In genomic region chr2:237790353-237790752, GRCh38 we compare ENCODE assay signal across 22 cellular contexts. TPM values are rescaled to one million over a fixed set of nuclear protein-coding genes. Genes with fewer than 3 reads are reported as not detected.
A peak's percentile ranks its signal among the peaks of the same experiment; 100 is the strongest.
DNase-seq lines count a peak whose midpoint lies in the region; ATAC-seq and TF ChIP-seq lines count a peak whose summit lies in the region.
"Had no signal": no experiment of that assay in that cellular context is flagged by ENCODE, and none has a peak within 500 bp of the region (broad histone marks: within the 10 kb centered on the region; RNA-seq: fewer than 3 reads in every experiment).

No MANE protein-coding gene starts in this region.

- peak; percentile 20 for DNase-seq in AG04450 (ENCODE audit: low read depth, low spot score)
- DNase-seq in HFFc6: peak; percentile 4
- peak; percentile 25 for DNase-seq in fibroblast of pulmonary artery (ENCODE audit: low read depth)
- DNase-seq in CD4-positive, alpha-beta T cell: no peak
- no peak for DNase-seq in activated T-helper 1 cell treated with anti-CD3 and anti-CD28 coated beads, Interleukin-12 subunit alpha, Interleukin-12 subunit beta, Interleukin-2, Interleukin-4 antibody, amounts not matched to agents 30 ng/mL and 10 ng/mL and 1 ng/mL, durations not matched to agents 14 hours and 24 hours and 36 hours (ENCODE audit: low spot score)
- no peak for DNase-seq in transverse colon
- DNase-seq: activated gamma-delta T cell; CD8-positive, alpha-beta memory T cell; heart left ventricle; naive thymus-derived CD4-positive, alpha-beta T cell; NCI-H1105 treated with DMSO at 0.1 percent for 48 hours; NCI-H2107; NCI-H524 treated with DMSO at 0.1 percent for 48 hours; ovary; sigmoid colon; stimulated activated CD4-positive, alpha-beta T cell treated with anti-CD3 and anti-CD28 coated beads, Interleukin-1b, Interleukin-23, amount 100 ng/mL, for 48 hours had no signal

- no peak overlapping the region for H3K27ac Mint-ChIP-seq in HFFc6
- H3K27ac Mint-ChIP-seq in activated T-helper 17 cell treated with anti-CD3 and anti-CD28 coated beads, Interleukin-2, amount 50 U/mL, for 72 hours: peak overlapping the region; percentile 18
- no peak overlapping the region for H3K27ac Mint-ChIP-seq in CD4-positive, alpha-beta T cell
- no peak overlapping the region for H3K27ac Mint-ChIP-seq in activated T-helper 1 cell treated with anti-CD3 and anti-CD28 coated beads, Interleukin-12 subunit alpha, Interleukin-12 subunit beta, Interleukin-2, Interleukin-4 antibody, amounts not matched to agents 30 ng/mL and 10 ng/mL and 1 ng/mL, durations not matched to agents 14 hours and 24 hours and 36 hours
- H3K27ac Mint-ChIP-seq: WTC11 had no signal

- H3K4me3 ChIP-seq in AG04450 (ENCODE audit: low read depth, low read length) (no peak overlapping the region), fibroblast of pulmonary artery (replicated peaks; ENCODE audit: low read depth, low read length) (no peak overlapping the region), transverse colon (no peak overlapping the region)
- H3K4me3 ChIP-seq: heart left ventricle, lung, ovary, sigmoid colon, SJSA1 had no signal

- H3K4me1 Mint-ChIP-seq in HFFc6 (ENCODE audit: low read depth): peaks cover 17% of the 10 kb centered on the region
- peaks cover 10% of the 10 kb centered on the region for H3K4me1 Mint-ChIP-seq in activated T-helper 17 cell treated with anti-CD3 and anti-CD28 coated beads, Interleukin-2, amount 50 U/mL, for 72 hours
- H3K4me1 Mint-ChIP-seq in CD4-positive, alpha-beta T cell (ENCODE audit: low read depth): no peaks in the 10 kb centered on the region
- H3K4me1 Mint-ChIP-seq in activated T-helper 1 cell treated with anti-CD3 and anti-CD28 coated beads, Interleukin-12 subunit alpha, Interleukin-12 subunit beta, Interleukin-2, Interleukin-4 antibody, amounts not matched to agents 30 ng/mL and 10 ng/mL and 1 ng/mL, durations not matched to agents 14 hours and 24 hours and 36 hours (ENCODE audit: low read depth): no peaks in the 10 kb centered on the region
- H3K4me1 Mint-ChIP-seq: WTC11 had no signal

- TF ChIP-seq CTCF in AG04450 (IDR thresholded peaks at IDR 0.05; ENCODE audit: low read depth, low read length) (no peak), HFFc6 (IDR thresholded peaks at IDR 0.05) (no peak), fibroblast of pulmonary artery (IDR thresholded peaks at IDR 0.05; ENCODE audit: low read length, missing control alignments) (no peak), transverse colon (IDR thresholded peaks at IDR 0.05) (no peak)
- no peak for TF ChIP-seq CTCF in CD4-positive, alpha-beta T cell (IDR thresholded peaks at IDR 0.05)

- H3K9me3 Mint-ChIP-seq in HFFc6: peaks cover 19% of the 10 kb centered on the region
- no peaks in the 10 kb centered on the region for H3K9me3 Mint-ChIP-seq in activated T-helper 17 cell treated with anti-CD3 and anti-CD28 coated beads, Interleukin-2, amount 50 U/mL, for 72 hours
- no peaks in the 10 kb centered on the region for H3K9me3 Mint-ChIP-seq in CD4-positive, alpha-beta T cell
- H3K9me3 Mint-ChIP-seq in activated T-helper 1 cell treated with anti-CD3 and anti-CD28 coated beads, Interleukin-12 subunit alpha, Interleukin-12 subunit beta, Interleukin-2, Interleukin-4 antibody, amounts not matched to agents 30 ng/mL and 10 ng/mL and 1 ng/mL, durations not matched to agents 14 hours and 24 hours and 36 hours: peaks cover 9% of the 10 kb centered on the region

- TF ChIP-seq POLR2A in transverse colon (IDR thresholded peaks at IDR 0.05): no peak

- H3K4me3 Mint-ChIP-seq in HFFc6: no peak overlapping the region
- H3K4me3 Mint-ChIP-seq in activated T-helper 17 cell treated with anti-CD3 and anti-CD28 coated beads, Interleukin-2, amount 50 U/mL, for 72 hours: no peak overlapping the region
- no peak overlapping the region for H3K4me3 Mint-ChIP-seq in CD4-positive, alpha-beta T cell
- no peak overlapping the region for H3K4me3 Mint-ChIP-seq in activated T-helper 1 cell treated with anti-CD3 and anti-CD28 coated beads, Interleukin-12 subunit alpha, Interleukin-12 subunit beta, Interleukin-2, Interleukin-4 antibody, amounts not matched to agents 30 ng/mL and 10 ng/mL and 1 ng/mL, durations not matched to agents 14 hours and 24 hours and 36 hours
- H3K4me3 Mint-ChIP-seq: CD8-positive, alpha-beta memory T cell; naive thymus-derived CD4-positive, alpha-beta T cell; WTC11 had no signal

- peak; percentile 52 for ATAC-seq in activated T-helper 17 cell treated with anti-CD3 and anti-CD28 coated beads, Interleukin-2, amount 50 U/mL, for 72 hours (replicated peaks)
- ATAC-seq in GM21390 (IDR thresholded peaks at IDR 0.05; ENCODE audit: unreplicated experiment): no peak
- no peak for ATAC-seq in CD4-positive, alpha-beta T cell (ENCODE audit: poor library complexity)
- ATAC-seq: heart left ventricle; naive thymus-derived CD4-positive, alpha-beta T cell; WTC11 had no signal

- CTCF ChIA-PET in AG04450 (lab: Charles Lee): no interaction called here
- CTCF ChIA-PET in CD4-positive, alpha-beta T cell (lab: Charles Lee): no interaction called here

- no peaks in the 10 kb centered on the region for H3K4me1 ChIP-seq in transverse colon
- H3K4me1 ChIP-seq: heart left ventricle, sigmoid colon had no signal

- peaks cover 0 to 5% (median 0%) of the 10 kb centered on the region in 4 donors for H3K36me3 ChIP-seq in transverse colon
- H3K36me3 ChIP-seq: ovary, SJSA1 had no signal

- peaks cover 10% of the 10 kb centered on the region for H3K27me3 Mint-ChIP-seq in HFFc6 (ENCODE audit: insufficient read depth)
- H3K27me3 Mint-ChIP-seq in activated T-helper 17 cell treated with anti-CD3 and anti-CD28 coated beads, Interleukin-2, amount 50 U/mL, for 72 hours: no peaks in the 10 kb centered on the region
- no peaks in the 10 kb centered on the region for H3K27me3 Mint-ChIP-seq in CD4-positive, alpha-beta T cell
- no peaks in the 10 kb centered on the region for H3K27me3 Mint-ChIP-seq in activated T-helper 1 cell treated with anti-CD3 and anti-CD28 coated beads, Interleukin-12 subunit alpha, Interleukin-12 subunit beta, Interleukin-2, Interleukin-4 antibody, amounts not matched to agents 30 ng/mL and 10 ng/mL and 1 ng/mL, durations not matched to agents 14 hours and 24 hours and 36 hours (ENCODE audit: insufficient read depth)
- H3K27me3 Mint-ChIP-seq: naive thymus-derived CD4-positive, alpha-beta T cell had no signal

- H3K9me3 ChIP-seq in AG04450 (ENCODE audit: control insufficient read depth, insufficient read depth, low read length) (peaks cover 10% of the 10 kb centered on the region), transverse colon (peaks cover 8 to 9% of the 10 kb centered on the region in 2 donors)
- peaks cover 5% of the 10 kb centered on the region for H3K9me3 ChIP-seq in CD4-positive, alpha-beta T cell (ENCODE audit: control insufficient read depth, low read length)
- H3K9me3 ChIP-seq: ovary had no signal

- TF ChIP-seq EP300 in transverse colon (IDR thresholded peaks at IDR 0.05; ENCODE audit: low read depth): no peak

- peaks cover 23% of the 10 kb centered on the region for H3K36me3 Mint-ChIP-seq in HFFc6 (ENCODE audit: low read depth)
- H3K36me3 Mint-ChIP-seq in activated T-helper 17 cell treated with anti-CD3 and anti-CD28 coated beads, Interleukin-2, amount 50 U/mL, for 72 hours (ENCODE audit: low read depth): peaks cover 25% of the 10 kb centered on the region
- peaks cover 44% of the 10 kb centered on the region for H3K36me3 Mint-ChIP-seq in CD4-positive, alpha-beta T cell (ENCODE audit: low read depth)
- peaks cover 23% of the 10 kb centered on the region for H3K36me3 Mint-ChIP-seq in activated T-helper 1 cell treated with anti-CD3 and anti-CD28 coated beads, Interleukin-12 subunit alpha, Interleukin-12 subunit beta, Interleukin-2, Interleukin-4 antibody, amounts not matched to agents 30 ng/mL and 10 ng/mL and 1 ng/mL, durations not matched to agents 14 hours and 24 hours and 36 hours (ENCODE audit: low read depth)

- no peak overlapping the region for H3K27ac ChIP-seq in AG04450 (ENCODE audit: low read depth, low read length)
- H3K27ac ChIP-seq in CD4-positive, alpha-beta T cell (ENCODE audit: low read depth, low read length): no peak overlapping the region
- no peak overlapping the region for H3K27ac ChIP-seq in transverse colon
- H3K27ac ChIP-seq: epithelial cell of prostate, heart left ventricle, ovary, sigmoid colon, SJSA1 had no signal

- in situ Hi-C loops in transverse colon (cut with MboI; ENCODE audit: low pct_ligation_motif_present in 1 of 4, low pct_unique_long_range_greater_than_20kb in 1 of 4, low sequenced_read_pairs in 3 of 4): no loop called here

- POLR2A ChIA-PET in AG04450 (lab: Yijun Ruan, JAX): no interaction called here
- POLR2A ChIA-PET in CD4-positive, alpha-beta T cell (lab: Charles Lee): no interaction called here

- intact Hi-C loops in CD4-positive, alpha-beta T cell (cut with DNase I, micrococcal nuclease): no loop called here
- intact Hi-C loops in activated T-helper 1 cell treated with anti-CD3 and anti-CD28 coated beads, Interleukin-12 subunit alpha, Interleukin-12 subunit beta, Interleukin-2, Interleukin-4 antibody, amounts not matched to agents 30 ng/mL and 10 ng/mL and 1 ng/mL, durations not matched to agents 14 hours and 24 hours and 36 hours (cut with micrococcal nuclease): no loop called here
- intact Hi-C loops in transverse colon (cut with DNase I; ENCODE audit: low total_unique reads): no loop called here

- 75 to 82% methylated on average over 4 of the region's 4 CpGs for WGBS in transverse colon (ENCODE audit: low coverage in 1 of 2), 2 donors

- no peaks in the 10 kb centered on the region for H3K27me3 ChIP-seq in AG04450 (ENCODE audit: control insufficient read depth, insufficient read depth, low read length)
- H3K27me3 ChIP-seq in CD4-positive, alpha-beta T cell (ENCODE audit: control insufficient read depth, insufficient read depth, low read length): no peaks in the 10 kb centered on the region
- H3K27me3 ChIP-seq in transverse colon: no peaks in the 10 kb centered on the region
- H3K27me3 ChIP-seq: heart left ventricle, ovary, sigmoid colon, SJSA1 had no signal

RNA-seq across cellular contexts. Expression of gene RBM44, which starts 8.2 kb away (rescaled TPM):
- polyA plus RNA-seq in AG04450 (2011; rRNA removed): 0.12 and 0.16 TPM in 2 replicates
- polyA minus RNA-seq in AG04450 (2011; rRNA and poly(A)+ RNA removed): 0.13 and 0.14 TPM in 2 replicates
- under 1 TPM in 5 of 6 experiments, not detected in 1; 0.07 to 0.10 (median 0.09) TPM for total RNA-seq in HFFc6 (2021; fragmentation: NEBNext Ultra II Directional; extraction: Animal tissue kit (Norgen Biotek cat#: 25700))
- total RNA-seq in activated T-helper 17 cell treated with anti-CD3 and anti-CD28 coated beads, Interleukin-2, amount 50 U/mL, for 72 hours: 1 to 10 TPM; 2.1 to 3.9 TPM
- total RNA-seq in CD4-positive, alpha-beta T cell: 1 to 10 TPM; 2.8 to 2.9 TPM
- total RNA-seq in activated T-helper 1 cell treated with anti-CD3 and anti-CD28 coated beads, Interleukin-12 subunit alpha, Interleukin-12 subunit beta, Interleukin-2, Interleukin-4 antibody, amounts not matched to agents 30 ng/mL and 10 ng/mL and 1 ng/mL, durations not matched to agents 14 hours and 24 hours and 36 hours: 0.49 and 1.1 TPM in 2 replicates
- 1 to 10 TPM in 1 of 4 donors, under 1 TPM in 2, not detected in 1; 0.27 to 1.2 (median 0.95) TPM for total RNA-seq in transverse colon

Comparison
In these comparisons a context has a peak if more than half of its experiments do, and no peak if none do; other contexts are left out.
1. DNase-seq: peak in AG04450 (single experiment), HFFc6 (single experiment) and fibroblast of pulmonary artery (single experiment); none in CD4-positive, alpha-beta T cell (0 of 10), activated T-helper 1 cell treated with anti-CD3 and anti-CD28 coated beads, Interleukin-12 subunit alpha, Interleukin-12 subunit beta, Interleukin-2, Interleukin-4 antibody, amounts not matched to agents 30 ng/mL and 10 ng/mL and 1 ng/mL, durations not matched to agents 14 hours and 24 hours and 36 hours (single experiment) and transverse colon (single experiment).